ENCODE assay signal across 9 cellular contexts in genomic region chr9:79817469-79818004, GRCh38.
DNase-seq lines count a peak whose midpoint lies in the region; ATAC-seq and TF ChIP-seq lines count a peak whose summit lies in the region.
"Had no signal": no experiment of that assay in that cellular context is flagged by ENCODE, and none has a peak within 500 bp of the region (broad histone marks: within the 10 kb centered on the region; RNA-seq: fewer than 3 reads in every experiment).

No MANE protein-coding gene starts in this region.

- H3K9me3 ChIP-seq in trophoblast cell (ENCODE audit: insufficient read depth, low read depth, low read length), result no peaks in the 10 kb centered on the region

- peak; percentile 37 for DNase-seq in activated naive CD4-positive, alpha-beta T cell treated with anti-CD3 and anti-CD28 coated beads for 36 hours
- DNase-seq in activated naive CD4-positive, alpha-beta T cell treated with anti-CD3 and anti-CD28 coated beads, Interleukin-2, amount 50 U/mL, for 16 hours, result no peak
- DNase-seq in activated CD8-positive, alpha-beta T cell treated with anti-CD3 and anti-CD28 coated beads for 36 hours, result peak; percentile 33
- DNase-seq in NCI-H82 (lab: John Stamatoyannopoulos, UW), result no peak
- no peak for DNase-seq in NOMO-1 treated with dmso at 0.1 percent for 144 hours (lab: John Stamatoyannopoulos, UW; ENCODE audit: unreplicated experiment)
- no peak for DNase-seq in trophoblast cell

- H3K4me2 ChIP-seq in trophoblast cell (ENCODE audit: low read length), result no peak overlapping the region

- no peak overlapping the region for H4K12ac ChIP-seq in trophoblast cell (ENCODE audit: low read depth, low read length)

- POLR2A ChIA-PET in activated CD8-positive, alpha-beta T cell treated with anti-CD3 and anti-CD28 coated beads for 36 hours (lab: Charles Lee), result no interaction called here

- H3K27me3 Mint-ChIP-seq in activated naive CD4-positive, alpha-beta T cell treated with anti-CD3 and anti-CD28 coated beads for 36 hours (ENCODE audit: low read depth), result no peaks in the 10 kb centered on the region
- no peaks in the 10 kb centered on the region for H3K27me3 Mint-ChIP-seq in activated CD8-positive, alpha-beta T cell treated with anti-CD3 and anti-CD28 coated beads for 36 hours
- no peaks in the 10 kb centered on the region for H3K27me3 Mint-ChIP-seq in stimulated activated memory B cell treated with anti-CD40 and anti-IgM and Interleukin-4, amounts not matched to agents 10 μg/mL and 1 μg/mL and 100 μg/mL, for 72 hours

- H3K4me3 Mint-ChIP-seq in activated naive CD4-positive, alpha-beta T cell treated with anti-CD3 and anti-CD28 coated beads for 36 hours, result no peak overlapping the region
- H3K4me3 Mint-ChIP-seq in activated CD8-positive, alpha-beta T cell treated with anti-CD3 and anti-CD28 coated beads for 36 hours, result no peak overlapping the region
- H3K4me3 Mint-ChIP-seq in stimulated activated memory B cell treated with anti-CD40 and anti-IgM and Interleukin-4, amounts not matched to agents 10 μg/mL and 1 μg/mL and 100 μg/mL, for 72 hours, result no peak overlapping the region

- no peaks in the 10 kb centered on the region for H3K79me2 ChIP-seq in trophoblast cell (ENCODE audit: control insufficient read depth, insufficient read depth, low read length, poor library complexity)

- intact Hi-C loops in activated naive CD4-positive, alpha-beta T cell treated with anti-CD3 and anti-CD28 coated beads for 36 hours (cut with micrococcal nuclease), result no loop called here
- intact Hi-C loops in activated CD8-positive, alpha-beta T cell treated with anti-CD3 and anti-CD28 coated beads for 36 hours (cut with micrococcal nuclease), result loop anchor here (10.0 kb wide), 1 partner anchor 243 kb away; the partner anchor contains the start of gene TLE4

- H2BK120ac ChIP-seq in trophoblast cell (ENCODE audit: insufficient read depth, low read length, poor library complexity), result no peak overlapping the region

- ATAC-seq in HG02938 (IDR thresholded peaks at IDR 0.05; ENCODE audit: unreplicated experiment), result peak; percentile 82
- peak; percentile 78 for ATAC-seq in activated CD8-positive, alpha-beta T cell treated with anti-CD3 and anti-CD28 coated beads for 36 hours
- peak; percentile 89 for ATAC-seq in stimulated activated memory B cell treated with anti-CD40 and anti-IgM and Interleukin-4, amounts not matched to agents 10 μg/mL and 1 μg/mL and 100 μg/mL, for 72 hours
- ATAC-seq: K562 had no signal

- H3K9me3 Mint-ChIP-seq in activated naive CD4-positive, alpha-beta T cell treated with anti-CD3 and anti-CD28 coated beads for 36 hours, result no peaks in the 10 kb centered on the region
- no peaks in the 10 kb centered on the region for H3K9me3 Mint-ChIP-seq in activated CD8-positive, alpha-beta T cell treated with anti-CD3 and anti-CD28 coated beads for 36 hours
- H3K9me3 Mint-ChIP-seq in stimulated activated memory B cell treated with anti-CD40 and anti-IgM and Interleukin-4, amounts not matched to agents 10 μg/mL and 1 μg/mL and 100 μg/mL, for 72 hours, result no peaks in the 10 kb centered on the region

- H4K91ac ChIP-seq in trophoblast cell (ENCODE audit: low read depth, low read length), result no peak overlapping the region

- no peak overlapping the region for H2BK12ac ChIP-seq in trophoblast cell (ENCODE audit: low read length)

- H2AFZ ChIP-seq in trophoblast cell (ENCODE audit: insufficient read depth, low read length, poor library complexity), result no peak overlapping the region

- no peak overlapping the region for H3K23ac ChIP-seq in trophoblast cell (ENCODE audit: low read length)

- H3K27me3 ChIP-seq in trophoblast cell (ENCODE audit: insufficient read depth, low read length), result no peaks in the 10 kb centered on the region

- no peak overlapping the region for H3K9ac ChIP-seq in trophoblast cell (ENCODE audit: low read length)

- H4K8ac ChIP-seq in trophoblast cell (ENCODE audit: low read depth, low read length), result no peak overlapping the region

- H3K27ac ChIP-seq in trophoblast cell (ENCODE audit: low read depth, low read length), result no peak overlapping the region

- H3K4me3 ChIP-seq in trophoblast cell (ENCODE audit: low read depth, low read length), result no peak overlapping the region
- H3K4me3 ChIP-seq: K562 had no signal

- no peak overlapping the region for H3K27ac Mint-ChIP-seq in activated naive CD4-positive, alpha-beta T cell treated with anti-CD3 and anti-CD28 coated beads for 36 hours
- H3K27ac Mint-ChIP-seq in activated CD8-positive, alpha-beta T cell treated with anti-CD3 and anti-CD28 coated beads for 36 hours, result no peak overlapping the region
- H3K27ac Mint-ChIP-seq in stimulated activated memory B cell treated with anti-CD40 and anti-IgM and Interleukin-4, amounts not matched to agents 10 μg/mL and 1 μg/mL and 100 μg/mL, for 72 hours, result peak overlapping the region; percentile 8

- H3K4me1 Mint-ChIP-seq in activated naive CD4-positive, alpha-beta T cell treated with anti-CD3 and anti-CD28 coated beads for 36 hours (ENCODE audit: low read depth), result peaks cover 8% of the 10 kb centered on the region
- peaks cover 21% of the 10 kb centered on the region for H3K4me1 Mint-ChIP-seq in activated CD8-positive, alpha-beta T cell treated with anti-CD3 and anti-CD28 coated beads for 36 hours (ENCODE audit: low read depth)
- peaks cover 40% of the 10 kb centered on the region for H3K4me1 Mint-ChIP-seq in stimulated activated memory B cell treated with anti-CD40 and anti-IgM and Interleukin-4, amounts not matched to agents 10 μg/mL and 1 μg/mL and 100 μg/mL, for 72 hours

- peaks cover 0 to 3% of the 10 kb centered on the region in 2 experiments for H3K4me1 ChIP-seq in trophoblast cell (ENCODE audit: control insufficient read depth in 1 of 2, insufficient read depth in 2 of 2, low read length in 2 of 2)

- no peak overlapping the region for H3K4ac ChIP-seq in trophoblast cell (ENCODE audit: low read depth, low read length)

- no peaks in the 10 kb centered on the region for H3K36me3 Mint-ChIP-seq in activated naive CD4-positive, alpha-beta T cell treated with anti-CD3 and anti-CD28 coated beads for 36 hours (ENCODE audit: low read depth)
- H3K36me3 Mint-ChIP-seq in activated CD8-positive, alpha-beta T cell treated with anti-CD3 and anti-CD28 coated beads for 36 hours (ENCODE audit: low read depth), result no peaks in the 10 kb centered on the region
- H3K36me3 Mint-ChIP-seq in stimulated activated memory B cell treated with anti-CD40 and anti-IgM and Interleukin-4, amounts not matched to agents 10 μg/mL and 1 μg/mL and 100 μg/mL, for 72 hours, result no peaks in the 10 kb centered on the region

- no CpG with 5 or more reads among the region's 6 CpGs for WGBS in trophoblast cell (ENCODE audit: extremely low coverage, insufficient coverage, insufficient read length)

- TF ChIP-seq CTCF in activated CD8-positive, alpha-beta T cell treated with anti-CD3 and anti-CD28 coated beads for 36 hours (IDR thresholded peaks at IDR 0.05), result no peak

- H2AK5ac ChIP-seq in trophoblast cell (ENCODE audit: low read length), result no peak overlapping the region

- H3K79me1 ChIP-seq in trophoblast cell (ENCODE audit: low read length), result no peaks in the 10 kb centered on the region

- no peaks in the 10 kb centered on the region for H3K36me3 ChIP-seq in trophoblast cell (ENCODE audit: control insufficient read depth in 1 of 2, insufficient read depth in 2 of 2, low read length in 2 of 2)

- H2BK5ac ChIP-seq in trophoblast cell (ENCODE audit: low read depth, low read length, poor library complexity), result no peak overlapping the region

- CTCF ChIA-PET in activated naive CD4-positive, alpha-beta T cell treated with anti-CD3 and anti-CD28 coated beads for 36 hours (lab: Charles Lee), result interaction anchor here (1.1 kb wide), 1 partner anchor 66 kb away, joined by 3 read pairs; no protein-coding TSS in a partner anchor
- CTCF ChIA-PET in activated CD8-positive, alpha-beta T cell treated with anti-CD3 and anti-CD28 coated beads for 36 hours (lab: Charles Lee), result no interaction called here

- no peak overlapping the region for H3K14ac ChIP-seq in trophoblast cell (ENCODE audit: low read length)

- no peak overlapping the region for H3K18ac ChIP-seq in trophoblast cell (ENCODE audit: low read length)

Comparison
In these comparisons a context has a peak if more than half of its experiments do, and no peak if none do; other contexts are left out.
1. DNase-seq: peak in activated naive CD4-positive, alpha-beta T cell treated with anti-CD3 and anti-CD28 coated beads for 36 hours (single experiment) and activated CD8-positive, alpha-beta T cell treated with anti-CD3 and anti-CD28 coated beads for 36 hours (single experiment); none in activated naive CD4-positive, alpha-beta T cell treated with anti-CD3 and anti-CD28 coated beads, Interleukin-2, amount 50 U/mL, for 16 hours (single experiment), NCI-H82 (single experiment), NOMO-1 treated with dmso at 0.1 percent for 144 hours (single experiment) and trophoblast cell (0 of 2).
2. Peak in every context shown above with its lines, with median percentiles within 50 percentile points of each other: ATAC-seq.